In genomic region chr18:3074094-3074493, GRCh38 we compare ENCODE assay signal across 23 cellular contexts.
DNase-seq lines count a peak whose midpoint lies in the region; ATAC-seq, FAIRE-seq and TF ChIP-seq lines count a peak whose summit lies in the region.
"Had no signal": no experiment of that assay in that cellular context is flagged by ENCODE, and none has a peak within 500 bp of the region (broad histone marks: within the 10 kb centered on the region; RNA-seq: fewer than 3 reads in every experiment).

No MANE protein-coding gene starts in this region.

- no peaks in the 10 kb centered on the region for H3K9me3 ChIP-seq in GM12878 (replicated peaks; ENCODE audit: control insufficient read depth, insufficient read depth, low read length)
- no peaks in the 10 kb centered on the region for H3K9me3 ChIP-seq in right lobe of liver
- no peaks in the 10 kb centered on the region for H3K9me3 ChIP-seq in MG63
- H3K9me3 ChIP-seq: sigmoid colon, SJSA1, tibial artery had no signal

- TF ChIP-seq CTCF in GM12878 (IDR thresholded peaks at IDR 0.05 in 2 of 3, conservative IDR thresholded peaks at IDR 0.05 in 1 of 3; ENCODE audit: control insufficient read depth in 2 of 3, extremely low read depth in 1 of 3, insufficient read depth in 1 of 3, low read depth in 3 of 3, low read length in 3 of 3) (no peak), right lobe of liver (IDR thresholded peaks at IDR 0.05) (no peak)

- FAIRE-seq in GM12878 (lab: Jason Lieb, UNC) = no peak

- no peak overlapping the region for H3K4me3 Mint-ChIP-seq in activated CD8-positive, alpha-beta memory T cell treated with anti-CD3 and anti-CD28 coated beads, Interleukin-2, amount 10 ng/mL, durations not matched to agents 7 days and 5 days
- H3K4me3 Mint-ChIP-seq: B cell; dendritic cell treated with granulocyte-macrophage colony-stimulating factor and Interleukin-4, amounts not matched to agents 40 ng/mL and 50 ng/mL, for 4 days; T-helper 2 cell treated with Interferon-gamma antibody and Interleukin-4, amounts not matched to agents 5 μg/mL and 100 μg/mL, for 36 hours had no signal

- DNase-seq in activated CD8-positive, alpha-beta memory T cell treated with anti-CD3 and anti-CD28 coated beads, Interleukin-2, amount 10 ng/mL, durations not matched to agents 7 days and 5 days = peak; percentile 37
- DNase-seq in activated CD8-positive, alpha-beta memory T cell treated with anti-CD3 and anti-CD28 coated beads, Interleukin-2, amount 50 U/mL, for 4 hours = no peak
- DNase-seq in GM12878 (ENCODE audit: low read depth, low spot score) = no peak
- DNase-seq in right lobe of liver = no peak
- peak; percentile 23 for DNase-seq in ureter (ENCODE audit: low spot score)
- DNase-seq in MG63 = no peak
- DNase-seq in effector CD4-positive, alpha-beta T cell = no peak
- DNase-seq in RPMI8226 = no peak
- DNase-seq: 8988T; activated CD8-positive, alpha-beta memory T cell treated with anti-CD3 and anti-CD28 coated beads for 24 hours; DMS79 treated with DMSO at 0.1 percent for 48 hours; foreskin keratinocyte; NCI-H2107; NCI-H524; OCI-M1; sigmoid colon; stimulated activated naive CD4-positive, alpha-beta T cell; tibial artery had no signal

- RAD21 ChIA-PET in GM12878 (lab: Charles Lee; ENCODE audit: unreplicated experiment) = interaction anchor here (1.4 to 1.8 kb wide), 2 partner anchors 12 to 13 kb away, joined by 3 to 4 read pairs; no protein-coding TSS in a partner anchor

- H3K27ac ChIP-seq in GM12878 (ENCODE audit: control insufficient read depth, insufficient read depth) = no peak overlapping the region
- H3K27ac ChIP-seq in right lobe of liver = no peak overlapping the region
- H3K27ac ChIP-seq: foreskin keratinocyte, sigmoid colon, SJSA1, tibial artery had no signal

- no peaks in the 10 kb centered on the region for H3K79me2 ChIP-seq in GM12878 (ENCODE audit: control insufficient read depth, insufficient read depth, low read length)

- no peak for ATAC-seq in activated CD8-positive, alpha-beta memory T cell treated with anti-CD3 and anti-CD28 coated beads, Interleukin-2, amount 10 ng/mL, durations not matched to agents 7 days and 5 days
- ATAC-seq in GM12878 = peak; percentile 46
- peak; percentile 34 to 86 (median 63) for ATAC-seq in right lobe of liver
- ATAC-seq: activated naive CD4-positive, alpha-beta T cell treated with anti-CD3 and anti-CD28 coated beads, Interleukin-2, amount 50 U/mL, for 72 hours; foreskin keratinocyte had no signal

- TF ChIP-seq EP300 in GM12878 (IDR thresholded peaks at IDR 0.05; ENCODE audit: borderline replicate concordance in 1 of 2, control insufficient read depth in 1 of 2, low read depth in 2 of 2, low read length in 2 of 2) = no peak

- no TSS peak for BruUV-seq in GM12878 (replicated peaks; lab: Mats Ljungman, UMichigan)

- H3K4me1 Mint-ChIP-seq in activated CD8-positive, alpha-beta memory T cell treated with anti-CD3 and anti-CD28 coated beads, Interleukin-2, amount 10 ng/mL, durations not matched to agents 7 days and 5 days = peaks cover 19% of the 10 kb centered on the region
- H3K4me1 Mint-ChIP-seq: B cell had no signal

- H4K20me1 ChIP-seq in GM12878 (ENCODE audit: control insufficient read depth, insufficient read depth) = no peaks in the 10 kb centered on the region

- H3K36me3 ChIP-seq in GM12878 (ENCODE audit: control insufficient read depth in 2 of 2, insufficient read depth in 2 of 2, low read length in 1 of 2) = no peaks in the 10 kb centered on the region
- H3K36me3 ChIP-seq in right lobe of liver = peaks cover 0 to 12% (median 8%) of the 10 kb centered on the region in 4 donors
- H3K36me3 ChIP-seq in MG63 = no peaks in the 10 kb centered on the region
- H3K36me3 ChIP-seq: SJSA1 had no signal

- H3K27ac Mint-ChIP-seq in activated CD8-positive, alpha-beta memory T cell treated with anti-CD3 and anti-CD28 coated beads, Interleukin-2, amount 10 ng/mL, durations not matched to agents 7 days and 5 days = no peak overlapping the region
- H3K27ac Mint-ChIP-seq: B cell; dendritic cell treated with granulocyte-macrophage colony-stimulating factor and Interleukin-4, amounts not matched to agents 40 ng/mL and 50 ng/mL, for 4 days; T-helper 2 cell treated with Interferon-gamma antibody and Interleukin-4, amounts not matched to agents 5 μg/mL and 100 μg/mL, for 36 hours had no signal

- no peaks in the 10 kb centered on the region for H3K36me3 Mint-ChIP-seq in activated CD8-positive, alpha-beta memory T cell treated with anti-CD3 and anti-CD28 coated beads, Interleukin-2, amount 10 ng/mL, durations not matched to agents 7 days and 5 days
- H3K36me3 Mint-ChIP-seq: activated naive CD4-positive, alpha-beta T cell treated with anti-CD3 and anti-CD28 coated beads, Interleukin-2, amount 50 U/mL, for 72 hours had no signal

- CTCF ChIA-PET in activated CD8-positive, alpha-beta memory T cell treated with anti-CD3 and anti-CD28 coated beads, Interleukin-2, amount 10 ng/mL, durations not matched to agents 7 days and 5 days (lab: Charles Lee) = interaction anchor here (1.2 to 6.2 kb wide), 6 partner anchors 10 to 141 kb away, joined by 3 to 56 read pairs (median 6); no protein-coding TSS in a partner anchor
- CTCF ChIA-PET in GM12878 (lab: Yijun Ruan, JAX) = interaction anchor here (0.8 to 2.9 kb wide), 6 partner anchors 11 to 172 kb away, joined by 3 to 27 read pairs (median 4); no protein-coding TSS in a partner anchor

- 86% methylated on average over 1 of the region's 1 CpG for WGBS in GM12878 (ENCODE audit: insufficient coverage, insufficient replicate concordance, low lambda C conversion rate, missing lambda C conversion rate)
- 71% methylated on average over 1 of the region's 1 CpG for WGBS in right lobe of liver (ENCODE audit: insufficient coverage, low coverage, low lambda C conversion rate, missing lambda C conversion rate)

- no peak overlapping the region for H3K4me3 ChIP-seq in GM12878
- no peak overlapping the region for H3K4me3 ChIP-seq in right lobe of liver
- no peak overlapping the region for H3K4me3 ChIP-seq in MG63
- H3K4me3 ChIP-seq: sigmoid colon, SJSA1, tibial artery had no signal

- H3K4me1 ChIP-seq in GM12878 (ENCODE audit: control insufficient read depth, insufficient read depth, low read length) = no peaks in the 10 kb centered on the region
- no peaks in the 10 kb centered on the region for H3K4me1 ChIP-seq in right lobe of liver
- H3K4me1 ChIP-seq: foreskin keratinocyte, sigmoid colon, tibial artery had no signal

- intact Hi-C loops in GM12878 (cut with micrococcal nuclease; ENCODE audit: unreplicated experiment) (no loop called here), right lobe of liver (cut with DNase I) (loop anchor here in 1 of 2 donors (10.0 kb wide), 1 partner anchor 149 kb away; no protein-coding TSS in a partner anchor)

- no peak overlapping the region for H3K9ac ChIP-seq in GM12878 (ENCODE audit: control insufficient read depth, insufficient read depth, low read length)

- no peaks in the 10 kb centered on the region for H3K27me3 ChIP-seq in GM12878 (replicated peaks in 1 of 2; ENCODE audit: control insufficient read depth in 2 of 2, insufficient read depth in 2 of 2, low read length in 1 of 2)
- no peaks in the 10 kb centered on the region for H3K27me3 ChIP-seq in right lobe of liver
- H3K27me3 ChIP-seq in MG63 = no peaks in the 10 kb centered on the region
- H3K27me3 ChIP-seq: foreskin keratinocyte, sigmoid colon, SJSA1, tibial artery had no signal

- TF ChIP-seq RAD21 in GM12878 (IDR thresholded peaks at IDR 0.05; ENCODE audit: insufficient read depth, low read depth, low read length) = no peak

- POLR2A ChIA-PET in GM12878 (lab: Charles Lee) = no interaction called here

- H3K4me2 ChIP-seq in GM12878 (ENCODE audit: control insufficient read depth, insufficient read depth) = no peak overlapping the region

- TF ChIP-seq POLR2A in GM12878 (IDR thresholded peaks at IDR 0.05; ENCODE audit: low read depth, low read length) (no peak), right lobe of liver (IDR thresholded peaks at IDR 0.05) (no peak)

- H3K27me3 Mint-ChIP-seq in activated CD8-positive, alpha-beta memory T cell treated with anti-CD3 and anti-CD28 coated beads, Interleukin-2, amount 10 ng/mL, durations not matched to agents 7 days and 5 days = no peaks in the 10 kb centered on the region
- H3K27me3 Mint-ChIP-seq: B cell; dendritic cell treated with granulocyte-macrophage colony-stimulating factor and Interleukin-4, amounts not matched to agents 40 ng/mL and 50 ng/mL, for 4 days had no signal

- in situ Hi-C loops in GM12878 (cut with MboI) = no loop called here

- no peaks in the 10 kb centered on the region for H3K9me3 Mint-ChIP-seq in activated CD8-positive, alpha-beta memory T cell treated with anti-CD3 and anti-CD28 coated beads, Interleukin-2, amount 10 ng/mL, durations not matched to agents 7 days and 5 days (ENCODE audit: low read depth)
- H3K9me3 Mint-ChIP-seq: activated naive CD4-positive, alpha-beta T cell treated with anti-CD3 and anti-CD28 coated beads, Interleukin-2, amount 50 U/mL, for 72 hours; dendritic cell treated with granulocyte-macrophage colony-stimulating factor and Interleukin-4, amounts not matched to agents 40 ng/mL and 50 ng/mL, for 4 days; T-helper 2 cell treated with Interferon-gamma antibody and Interleukin-4, amounts not matched to agents 5 μg/mL and 100 μg/mL, for 36 hours had no signal

- H2AFZ ChIP-seq in GM12878 (ENCODE audit: control insufficient read depth, low read depth, low read length) = no peak overlapping the region

- SMC1A ChIA-PET in GM12878 (lab: Charles Lee; ENCODE audit: uncharacterized antibody, unreplicated experiment) = interaction anchor here (0.6 to 1.9 kb wide), 7 partner anchors 8 to 79 kb away, joined by 3 to 7 read pairs (median 3); no protein-coding TSS in a partner anchor

Comparison
In these comparisons a context has a peak if more than half of its experiments do, and no peak if none do; other contexts are left out.
1. DNase-seq: peak in activated CD8-positive, alpha-beta memory T cell treated with anti-CD3 and anti-CD28 coated beads, Interleukin-2, amount 10 ng/mL, durations not matched to agents 7 days and 5 days (single experiment) and ureter (single experiment); none in activated CD8-positive, alpha-beta memory T cell treated with anti-CD3 and anti-CD28 coated beads, Interleukin-2, amount 50 U/mL, for 4 hours (single experiment), GM12878 (single experiment), right lobe of liver (0 of 3), MG63 (single experiment), effector CD4-positive, alpha-beta T cell (single experiment) and RPMI8226 (single experiment).